ENCODE assay signal across 1 cellular context in the genomic region with DNA sequence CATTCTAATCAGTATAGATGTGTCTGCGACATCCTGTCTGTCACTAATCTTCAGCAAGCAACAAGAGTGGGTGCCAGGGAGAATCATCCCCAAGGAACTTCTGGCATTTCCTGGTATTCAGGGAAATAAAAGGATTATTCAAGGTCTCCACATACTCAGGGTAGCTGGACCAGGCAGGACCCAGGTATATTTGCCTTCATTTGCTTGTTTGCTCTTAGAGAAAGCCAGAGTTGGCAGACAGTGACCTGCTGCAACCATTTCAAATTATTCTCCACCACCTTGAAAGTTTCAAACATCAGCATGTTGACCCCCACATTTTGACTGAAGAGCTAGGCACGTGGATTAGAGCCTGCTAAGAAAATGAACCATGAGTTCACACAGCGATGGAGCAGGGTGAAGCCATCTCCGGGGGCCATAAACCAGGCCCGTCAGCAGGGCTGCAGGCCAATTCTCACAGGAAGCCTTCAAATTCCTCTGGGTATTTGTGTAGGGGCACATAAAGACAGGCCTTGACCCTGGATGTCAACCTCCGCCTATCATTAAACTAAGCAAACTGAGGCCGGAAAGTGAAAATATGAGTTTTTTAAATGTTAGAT.
A peak's percentile ranks its signal among the peaks of the same experiment; 100 is the strongest.
TF ChIP-seq lines count a peak whose summit lies in the region.

No MANE protein-coding gene starts in this region.

TF ChIP-seq in HepG2, 621 proteins besides CTCF, POLR2A, EP300 and RAD21 (continued from another document and continues in another):
- TF ChIP-seq, protein P1, sequence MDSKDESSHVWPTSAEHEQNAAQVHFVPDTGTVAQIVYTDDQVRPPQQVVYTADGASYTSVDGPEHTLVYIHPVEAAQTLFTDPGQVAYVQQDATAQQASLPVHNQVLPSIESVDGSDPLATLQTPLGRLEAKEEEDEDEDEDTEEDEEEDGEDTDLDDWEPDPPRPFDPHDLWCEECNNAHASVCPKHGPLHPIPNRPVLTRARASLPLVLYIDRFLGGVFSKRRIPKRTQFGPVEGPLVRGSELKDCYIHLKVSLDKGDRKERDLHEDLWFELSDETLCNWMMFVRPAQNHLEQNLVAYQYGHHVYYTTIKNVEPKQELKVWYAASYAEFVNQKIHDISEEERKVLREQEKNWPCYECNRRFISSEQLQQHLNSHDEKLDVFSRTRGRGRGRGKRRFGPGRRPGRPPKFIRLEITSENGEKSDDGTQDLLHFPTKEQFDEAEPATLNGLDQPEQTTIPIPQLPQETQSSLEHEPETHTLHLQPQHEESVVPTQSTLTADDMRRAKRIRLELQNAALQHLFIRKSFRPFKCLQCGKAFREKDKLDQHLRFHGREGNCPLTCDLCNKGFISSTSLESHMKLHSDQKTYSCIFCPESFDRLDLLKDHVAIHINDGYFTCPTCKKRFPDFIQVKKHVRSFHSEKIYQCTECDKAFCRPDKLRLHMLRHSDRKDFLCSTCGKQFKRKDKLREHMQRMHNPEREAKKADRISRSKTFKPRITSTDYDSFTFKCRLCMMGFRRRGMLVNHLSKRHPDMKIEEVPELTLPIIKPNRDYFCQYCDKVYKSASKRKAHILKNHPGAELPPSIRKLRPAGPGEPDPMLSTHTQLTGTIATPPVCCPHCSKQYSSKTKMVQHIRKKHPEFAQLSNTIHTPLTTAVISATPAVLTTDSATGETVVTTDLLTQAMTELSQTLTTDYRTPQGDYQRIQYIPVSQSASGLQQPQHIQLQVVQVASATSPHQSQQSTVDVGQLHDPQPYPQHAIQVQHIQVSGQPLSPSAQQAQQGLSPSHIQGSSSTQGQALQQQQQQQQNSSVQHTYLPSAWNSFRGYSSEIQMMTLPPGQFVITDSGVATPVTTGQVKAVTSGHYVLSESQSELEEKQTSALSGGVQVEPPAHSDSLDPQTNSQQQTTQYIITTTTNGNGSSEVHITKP (CRISPR knock-in tag; IDR thresholded peaks at IDR 0.05; ENCODE audit: low read depth), result peak; percentile 84
- peak; percentile 30; the same call in 1 of the 2 replicates for TF ChIP-seq MED13 (CRISPR knock-in tag; IDR thresholded peaks at IDR 0.05)
- TF ChIP-seq, protein P2, sequence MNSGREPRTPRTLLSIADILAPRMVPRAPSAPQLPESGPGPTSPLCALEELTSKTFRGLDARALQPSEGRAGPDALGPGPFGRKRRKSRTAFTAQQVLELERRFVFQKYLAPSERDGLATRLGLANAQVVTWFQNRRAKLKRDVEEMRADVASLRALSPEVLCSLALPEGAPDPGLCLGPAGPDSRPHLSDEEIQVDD (CRISPR knock-in tag; IDR thresholded peaks at IDR 0.05; ENCODE audit: borderline replicate concordance), result no peak
- TF ChIP-seq, protein P3, sequence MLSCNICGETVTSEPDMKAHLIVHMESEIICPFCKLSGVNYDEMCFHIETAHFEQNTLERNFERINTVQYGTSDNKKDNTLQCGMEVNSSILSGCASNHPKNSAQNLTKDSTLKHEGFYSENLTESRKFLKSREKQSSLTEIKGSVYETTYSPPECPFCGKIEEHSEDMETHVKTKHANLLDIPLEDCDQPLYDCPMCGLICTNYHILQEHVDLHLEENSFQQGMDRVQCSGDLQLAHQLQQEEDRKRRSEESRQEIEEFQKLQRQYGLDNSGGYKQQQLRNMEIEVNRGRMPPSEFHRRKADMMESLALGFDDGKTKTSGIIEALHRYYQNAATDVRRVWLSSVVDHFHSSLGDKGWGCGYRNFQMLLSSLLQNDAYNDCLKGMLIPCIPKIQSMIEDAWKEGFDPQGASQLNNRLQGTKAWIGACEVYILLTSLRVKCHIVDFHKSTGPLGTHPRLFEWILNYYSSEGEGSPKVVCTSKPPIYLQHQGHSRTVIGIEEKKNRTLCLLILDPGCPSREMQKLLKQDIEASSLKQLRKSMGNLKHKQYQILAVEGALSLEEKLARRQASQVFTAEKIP (CRISPR knock-in tag; IDR thresholded peaks at IDR 0.05; ENCODE audit: borderline replicate concordance), result no peak
- TF ChIP-seq HOXA3 (CRISPR knock-in tag; IDR thresholded peaks at IDR 0.05), result peak; percentile 73
- peak; percentile 60; the same call in 1 of the 2 replicates for TF ChIP-seq MXD4 (CRISPR knock-in tag; IDR thresholded peaks at IDR 0.05)
- TF ChIP-seq ZSCAN31 (CRISPR knock-in tag; IDR thresholded peaks at IDR 0.05; ENCODE audit: low read depth), result peak; percentile 82; the same call in 1 of the 2 replicates
- TF ChIP-seq TARDBP (CRISPR knock-in tag; IDR thresholded peaks at IDR 0.05), result peak; percentile 15; the same call in 1 of the 2 replicates
- TF ChIP-seq, protein P4, sequence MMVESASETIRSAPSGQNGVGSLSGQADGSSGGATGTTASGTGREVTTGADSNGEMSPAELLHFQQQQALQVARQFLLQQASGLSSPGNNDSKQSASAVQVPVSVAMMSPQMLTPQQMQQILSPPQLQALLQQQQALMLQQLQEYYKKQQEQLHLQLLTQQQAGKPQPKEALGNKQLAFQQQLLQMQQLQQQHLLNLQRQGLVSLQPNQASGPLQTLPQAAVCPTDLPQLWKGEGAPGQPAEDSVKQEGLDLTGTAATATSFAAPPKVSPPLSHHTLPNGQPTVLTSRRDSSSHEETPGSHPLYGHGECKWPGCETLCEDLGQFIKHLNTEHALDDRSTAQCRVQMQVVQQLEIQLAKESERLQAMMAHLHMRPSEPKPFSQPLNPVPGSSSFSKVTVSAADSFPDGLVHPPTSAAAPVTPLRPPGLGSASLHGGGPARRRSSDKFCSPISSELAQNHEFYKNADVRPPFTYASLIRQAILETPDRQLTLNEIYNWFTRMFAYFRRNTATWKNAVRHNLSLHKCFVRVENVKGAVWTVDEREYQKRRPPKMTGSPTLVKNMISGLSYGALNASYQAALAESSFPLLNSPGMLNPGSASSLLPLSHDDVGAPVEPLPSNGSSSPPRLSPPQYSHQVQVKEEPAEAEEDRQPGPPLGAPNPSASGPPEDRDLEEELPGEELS (CRISPR knock-in tag; IDR thresholded peaks at IDR 0.05), result peak; percentile 90
- TF ChIP-seq HNF4G (IDR thresholded peaks at IDR 0.05; ENCODE audit: borderline replicate concordance, low read depth, low read length), result no peak
- peak; percentile 50; the same call in 1 of the 2 replicates for TF ChIP-seq HNF4G (CRISPR knock-in tag; IDR thresholded peaks at IDR 0.05; ENCODE audit: borderline replicate concordance, low read depth)
- TF ChIP-seq, protein P5, sequence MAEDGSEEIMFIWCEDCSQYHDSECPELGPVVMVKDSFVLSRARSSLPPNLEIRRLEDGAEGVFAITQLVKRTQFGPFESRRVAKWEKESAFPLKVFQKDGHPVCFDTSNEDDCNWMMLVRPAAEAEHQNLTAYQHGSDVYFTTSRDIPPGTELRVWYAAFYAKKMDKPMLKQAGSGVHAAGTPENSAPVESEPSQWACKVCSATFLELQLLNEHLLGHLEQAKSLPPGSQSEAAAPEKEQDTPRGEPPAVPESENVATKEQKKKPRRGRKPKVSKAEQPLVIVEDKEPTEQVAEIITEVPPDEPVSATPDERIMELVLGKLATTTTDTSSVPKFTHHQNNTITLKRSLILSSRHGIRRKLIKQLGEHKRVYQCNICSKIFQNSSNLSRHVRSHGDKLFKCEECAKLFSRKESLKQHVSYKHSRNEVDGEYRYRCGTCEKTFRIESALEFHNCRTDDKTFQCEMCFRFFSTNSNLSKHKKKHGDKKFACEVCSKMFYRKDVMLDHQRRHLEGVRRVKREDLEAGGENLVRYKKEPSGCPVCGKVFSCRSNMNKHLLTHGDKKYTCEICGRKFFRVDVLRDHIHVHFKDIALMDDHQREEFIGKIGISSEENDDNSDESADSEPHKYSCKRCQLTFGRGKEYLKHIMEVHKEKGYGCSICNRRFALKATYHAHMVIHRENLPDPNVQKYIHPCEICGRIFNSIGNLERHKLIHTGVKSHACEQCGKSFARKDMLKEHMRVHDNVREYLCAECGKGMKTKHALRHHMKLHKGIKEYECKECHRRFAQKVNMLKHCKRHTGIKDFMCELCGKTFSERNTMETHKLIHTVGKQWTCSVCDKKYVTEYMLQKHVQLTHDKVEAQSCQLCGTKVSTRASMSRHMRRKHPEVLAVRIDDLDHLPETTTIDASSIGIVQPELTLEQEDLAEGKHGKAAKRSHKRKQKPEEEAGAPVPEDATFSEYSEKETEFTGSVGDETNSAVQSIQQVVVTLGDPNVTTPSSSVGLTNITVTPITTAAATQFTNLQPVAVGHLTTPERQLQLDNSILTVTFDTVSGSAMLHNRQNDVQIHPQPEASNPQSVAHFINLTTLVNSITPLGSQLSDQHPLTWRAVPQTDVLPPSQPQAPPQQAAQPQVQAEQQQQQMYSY (CRISPR knock-in tag; IDR thresholded peaks at IDR 0.05), result 0 out of 2 replicates have a peak, but pooled peaks have one; percentile 13
- TF ChIP-seq, protein P6, sequence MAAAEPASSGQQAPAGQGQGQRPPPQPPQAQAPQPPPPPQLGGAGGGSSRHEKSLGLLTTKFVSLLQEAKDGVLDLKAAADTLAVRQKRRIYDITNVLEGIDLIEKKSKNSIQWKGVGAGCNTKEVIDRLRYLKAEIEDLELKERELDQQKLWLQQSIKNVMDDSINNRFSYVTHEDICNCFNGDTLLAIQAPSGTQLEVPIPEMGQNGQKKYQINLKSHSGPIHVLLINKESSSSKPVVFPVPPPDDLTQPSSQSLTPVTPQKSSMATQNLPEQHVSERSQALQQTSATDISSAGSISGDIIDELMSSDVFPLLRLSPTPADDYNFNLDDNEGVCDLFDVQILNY (CRISPR knock-in tag; conservative IDR thresholded peaks at IDR 0.05), result no peak
- TF ChIP-seq ZNF546 (CRISPR knock-in tag; conservative IDR thresholded peaks at IDR 0.05), result no peak
- no peak; the same call in 1 of the 2 replicates for TF ChIP-seq ZNF33A (CRISPR knock-in tag; IDR thresholded peaks at IDR 0.05; ENCODE audit: borderline replicate concordance)
- peak; percentile 80 for TF ChIP-seq GATAD2A (CRISPR knock-in tag; IDR thresholded peaks at IDR 0.05)
- peak; percentile 90 for TF ChIP-seq RXRA (CRISPR knock-in tag; IDR thresholded peaks at IDR 0.05)
- TF ChIP-seq CBX2 (IDR thresholded peaks at IDR 0.05; ENCODE audit: low read depth, low read length), result no peak
- TF ChIP-seq CBX2 (CRISPR knock-in tag; IDR thresholded peaks at IDR 0.05; ENCODE audit: low read depth), result no peak
- TF ChIP-seq TEAD3 (CRISPR knock-in tag; optimal IDR thresholded peaks at IDR 0.05; ENCODE audit: borderline replicate concordance), result peak; percentile 73
- no peak for TF ChIP-seq ARHGAP35 (CRISPR knock-in tag; IDR thresholded peaks at IDR 0.05; ENCODE audit: borderline replicate concordance)
- TF ChIP-seq ZMYM2 (CRISPR knock-in tag; IDR thresholded peaks at IDR 0.05), result peak; percentile 48; the same call in 1 of the 2 replicates
- no peak for TF ChIP-seq FOXK1 (CRISPR knock-in tag; IDR thresholded peaks at IDR 0.05; ENCODE audit: borderline replicate concordance, low read depth)
- TF ChIP-seq, protein P7, sequence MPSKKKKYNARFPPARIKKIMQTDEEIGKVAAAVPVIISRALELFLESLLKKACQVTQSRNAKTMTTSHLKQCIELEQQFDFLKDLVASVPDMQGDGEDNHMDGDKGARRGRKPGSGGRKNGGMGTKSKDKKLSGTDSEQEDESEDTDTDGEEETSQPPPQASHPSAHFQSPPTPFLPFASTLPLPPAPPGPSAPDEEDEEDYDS (CRISPR knock-in tag; IDR thresholded peaks at IDR 0.05), result peak; percentile 24; the same call in 1 of the 2 replicates
- no peak for TF ChIP-seq ZNF614 (CRISPR knock-in tag; IDR thresholded peaks at IDR 0.05; ENCODE audit: borderline replicate concordance)
- TF ChIP-seq SIX1 (CRISPR knock-in tag; IDR thresholded peaks at IDR 0.05; ENCODE audit: borderline replicate concordance), result no peak; the same call in 1 of the 2 replicates
- TF ChIP-seq ZNF781 (CRISPR knock-in tag; IDR thresholded peaks at IDR 0.05; ENCODE audit: borderline replicate concordance, not compliant biosample characterization), result no peak
- TF ChIP-seq NFYB (CRISPR knock-in tag; IDR thresholded peaks at IDR 0.05), result no peak
- TF ChIP-seq ZNF749 (CRISPR knock-in tag; IDR thresholded peaks at IDR 0.05; ENCODE audit: borderline replicate concordance), result no peak
- TF ChIP-seq, protein P8, sequence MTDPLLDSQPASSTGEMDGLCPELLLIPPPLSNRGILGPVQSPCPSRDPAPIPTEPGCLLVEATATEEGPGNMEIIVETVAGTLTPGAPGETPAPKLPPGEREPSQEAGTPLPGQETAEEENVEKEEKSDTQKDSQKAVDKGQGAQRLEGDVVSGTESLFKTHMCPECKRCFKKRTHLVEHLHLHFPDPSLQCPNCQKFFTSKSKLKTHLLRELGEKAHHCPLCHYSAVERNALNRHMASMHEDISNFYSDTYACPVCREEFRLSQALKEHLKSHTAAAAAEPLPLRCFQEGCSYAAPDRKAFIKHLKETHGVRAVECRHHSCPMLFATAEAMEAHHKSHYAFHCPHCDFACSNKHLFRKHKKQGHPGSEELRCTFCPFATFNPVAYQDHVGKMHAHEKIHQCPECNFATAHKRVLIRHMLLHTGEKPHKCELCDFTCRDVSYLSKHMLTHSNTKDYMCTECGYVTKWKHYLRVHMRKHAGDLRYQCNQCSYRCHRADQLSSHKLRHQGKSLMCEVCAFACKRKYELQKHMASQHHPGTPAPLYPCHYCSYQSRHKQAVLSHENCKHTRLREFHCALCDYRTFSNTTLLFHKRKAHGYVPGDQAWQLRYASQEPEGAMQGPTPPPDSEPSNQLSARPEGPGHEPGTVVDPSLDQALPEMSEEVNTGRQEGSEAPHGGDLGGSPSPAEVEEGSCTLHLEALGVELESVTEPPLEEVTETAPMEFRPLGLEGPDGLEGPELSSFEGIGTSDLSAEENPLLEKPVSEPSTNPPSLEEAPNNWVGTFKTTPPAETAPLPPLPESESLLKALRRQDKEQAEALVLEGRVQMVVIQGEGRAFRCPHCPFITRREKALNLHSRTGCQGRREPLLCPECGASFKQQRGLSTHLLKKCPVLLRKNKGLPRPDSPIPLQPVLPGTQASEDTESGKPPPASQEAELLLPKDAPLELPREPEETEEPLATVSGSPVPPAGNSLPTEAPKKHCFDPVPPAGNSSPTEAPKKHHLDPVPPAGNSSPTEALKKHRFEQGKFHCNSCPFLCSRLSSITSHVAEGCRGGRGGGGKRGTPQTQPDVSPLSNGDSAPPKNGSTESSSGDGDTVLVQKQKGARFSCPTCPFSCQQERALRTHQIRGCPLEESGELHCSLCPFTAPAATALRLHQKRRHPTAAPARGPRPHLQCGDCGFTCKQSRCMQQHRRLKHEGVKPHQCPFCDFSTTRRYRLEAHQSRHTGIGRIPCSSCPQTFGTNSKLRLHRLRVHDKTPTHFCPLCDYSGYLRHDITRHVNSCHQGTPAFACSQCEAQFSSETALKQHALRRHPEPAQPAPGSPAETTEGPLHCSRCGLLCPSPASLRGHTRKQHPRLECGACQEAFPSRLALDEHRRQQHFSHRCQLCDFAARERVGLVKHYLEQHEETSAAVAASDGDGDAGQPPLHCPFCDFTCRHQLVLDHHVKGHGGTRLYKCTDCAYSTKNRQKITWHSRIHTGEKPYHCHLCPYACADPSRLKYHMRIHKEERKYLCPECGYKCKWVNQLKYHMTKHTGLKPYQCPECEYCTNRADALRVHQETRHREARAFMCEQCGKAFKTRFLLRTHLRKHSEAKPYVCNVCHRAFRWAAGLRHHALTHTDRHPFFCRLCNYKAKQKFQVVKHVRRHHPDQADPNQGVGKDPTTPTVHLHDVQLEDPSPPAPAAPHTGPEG (CRISPR knock-in tag; IDR thresholded peaks at IDR 0.05), result 0 out of 2 replicates have a peak, but pooled peaks have one; percentile 9
- peak; percentile 78 for TF ChIP-seq MED8 (CRISPR knock-in tag; IDR thresholded peaks at IDR 0.05; ENCODE audit: insufficient replicate concordance)
- peak; percentile 63 for TF ChIP-seq POGZ (CRISPR knock-in tag; IDR thresholded peaks at IDR 0.05)
- no peak for TF ChIP-seq ELF1 (CRISPR knock-in tag; IDR thresholded peaks at IDR 0.05)
- peak; percentile 74; the same call in 1 of the 2 replicates for TF ChIP-seq ZNF747 (CRISPR knock-in tag; IDR thresholded peaks at IDR 0.05; ENCODE audit: borderline replicate concordance)
- TF ChIP-seq ZSCAN20 (CRISPR knock-in tag; IDR thresholded peaks at IDR 0.05; ENCODE audit: borderline replicate concordance), result peak; percentile 55; the same call in 1 of the 2 replicates
- no peak for TF ChIP-seq BRCA1 (CRISPR knock-in tag; IDR thresholded peaks at IDR 0.05)
- 0 out of 2 replicates have a peak, but pooled peaks have one; percentile 18 for TF ChIP-seq CBFB (CRISPR knock-in tag; IDR thresholded peaks at IDR 0.05)
- TF ChIP-seq PHB2 (IDR thresholded peaks at IDR 0.05; ENCODE audit: partially characterized antibody), result no peak
- TF ChIP-seq SPEN (CRISPR knock-in tag; IDR thresholded peaks at IDR 0.05; ENCODE audit: low read depth), result no peak
- peak; percentile 38; the same call in 1 of the 2 replicates for TF ChIP-seq MEIS2 (CRISPR knock-in tag; IDR thresholded peaks at IDR 0.05)
